2 cellular contexts compared by ENCODE assay signal in the genomic region with DNA sequence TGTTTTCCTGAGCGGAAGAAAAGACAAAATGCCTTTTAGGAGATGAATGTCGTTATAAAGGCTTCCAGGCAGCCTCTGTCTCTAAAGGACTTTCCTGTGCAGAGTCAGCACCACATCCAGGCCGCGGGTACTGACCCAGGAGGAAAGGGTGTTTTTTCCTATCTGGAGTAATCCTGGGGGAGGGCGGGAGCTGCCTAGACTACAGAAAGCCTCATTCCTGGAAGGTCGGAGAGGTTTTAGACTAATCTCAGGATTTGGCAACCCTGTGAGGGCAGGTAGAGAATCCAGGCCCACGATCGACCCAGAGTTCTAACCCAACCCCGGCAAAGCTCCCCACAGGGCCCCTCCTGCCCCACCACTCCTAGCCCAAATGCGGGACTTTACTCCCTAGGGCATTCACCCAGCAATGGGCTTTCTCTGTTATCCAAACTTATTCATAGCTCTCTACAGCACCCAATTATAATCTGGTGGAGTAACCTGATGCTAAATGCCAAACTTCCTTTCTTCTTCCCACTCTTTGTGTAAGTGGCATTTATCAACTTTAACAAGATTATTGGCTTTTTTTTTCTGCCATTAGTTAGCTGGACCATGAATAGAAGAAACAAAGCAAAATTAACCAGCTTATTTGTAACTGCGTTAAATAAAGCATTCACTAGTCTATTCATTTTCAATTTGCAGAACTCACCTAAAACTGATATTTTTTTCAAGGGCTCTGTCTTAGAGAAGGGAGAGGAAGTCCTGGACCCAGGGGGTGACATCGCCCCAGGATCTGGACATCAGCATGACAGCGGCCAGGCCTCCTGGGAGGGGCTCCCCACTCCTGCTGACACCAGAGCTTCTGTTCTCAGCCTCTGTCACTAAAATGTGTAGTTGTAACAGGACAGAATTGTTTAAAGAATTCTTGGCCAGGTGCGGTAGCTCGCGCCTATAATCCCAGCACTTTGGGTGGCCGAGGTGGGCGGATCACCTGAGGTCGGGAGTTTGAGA.
TF ChIP-seq lines count a peak whose summit lies in the region.

No MANE protein-coding gene starts in this region.

TF ChIP-seq in liver, 16 proteins besides CTCF, POLR2A, EP300 and RAD21:
- TF ChIP-seq HNF4A (conservative IDR thresholded peaks at IDR 0.05) (no peak), FOXA1 (IDR thresholded peaks at IDR 0.05) (no peak), RXRA (IDR thresholded peaks at IDR 0.05) (peak; percentile 44), GABPA (IDR thresholded peaks at IDR 0.05 in 1 of 2, conservative IDR thresholded peaks at IDR 0.05 in 1 of 2) (no peak)
- TF ChIP-seq, protein P1, sequence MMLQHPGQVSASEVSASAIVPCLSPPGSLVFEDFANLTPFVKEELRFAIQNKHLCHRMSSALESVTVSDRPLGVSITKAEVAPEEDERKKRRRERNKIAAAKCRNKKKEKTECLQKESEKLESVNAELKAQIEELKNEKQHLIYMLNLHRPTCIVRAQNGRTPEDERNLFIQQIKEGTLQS (IDR thresholded peaks at IDR 0.05) = no peak
TF ChIP-seq in liver: peak in this region for 1.

TF ChIP-seq in HepG2, 621 proteins besides CTCF, POLR2A, EP300 and RAD21:
- TF ChIP-seq REL (CRISPR knock-in tag; conservative IDR thresholded peaks at IDR 0.05) (no peak), ZNF543 (CRISPR knock-in tag; IDR thresholded peaks at IDR 0.05) (no peak), ZNF850 (CRISPR knock-in tag; conservative IDR thresholded peaks at IDR 0.05) (no peak)
- TF ChIP-seq, protein P2, sequence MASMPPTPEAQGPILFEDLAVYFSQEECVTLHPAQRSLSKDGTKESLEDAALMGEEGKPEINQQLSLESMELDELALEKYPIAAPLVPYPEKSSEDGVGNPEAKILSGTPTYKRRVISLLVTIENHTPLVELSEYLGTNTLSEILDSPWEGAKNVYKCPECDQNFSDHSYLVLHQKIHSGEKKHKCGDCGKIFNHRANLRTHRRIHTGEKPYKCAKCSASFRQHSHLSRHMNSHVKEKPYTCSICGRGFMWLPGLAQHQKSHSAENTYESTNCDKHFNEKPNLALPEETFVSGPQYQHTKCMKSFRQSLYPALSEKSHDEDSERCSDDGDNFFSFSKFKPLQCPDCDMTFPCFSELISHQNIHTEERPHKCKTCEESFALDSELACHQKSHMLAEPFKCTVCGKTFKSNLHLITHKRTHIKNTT (CRISPR knock-in tag; IDR thresholded peaks at IDR 0.05) = no peak
